Comparison of ENCODE assay signal across 8 cellular contexts in the genomic region with DNA sequence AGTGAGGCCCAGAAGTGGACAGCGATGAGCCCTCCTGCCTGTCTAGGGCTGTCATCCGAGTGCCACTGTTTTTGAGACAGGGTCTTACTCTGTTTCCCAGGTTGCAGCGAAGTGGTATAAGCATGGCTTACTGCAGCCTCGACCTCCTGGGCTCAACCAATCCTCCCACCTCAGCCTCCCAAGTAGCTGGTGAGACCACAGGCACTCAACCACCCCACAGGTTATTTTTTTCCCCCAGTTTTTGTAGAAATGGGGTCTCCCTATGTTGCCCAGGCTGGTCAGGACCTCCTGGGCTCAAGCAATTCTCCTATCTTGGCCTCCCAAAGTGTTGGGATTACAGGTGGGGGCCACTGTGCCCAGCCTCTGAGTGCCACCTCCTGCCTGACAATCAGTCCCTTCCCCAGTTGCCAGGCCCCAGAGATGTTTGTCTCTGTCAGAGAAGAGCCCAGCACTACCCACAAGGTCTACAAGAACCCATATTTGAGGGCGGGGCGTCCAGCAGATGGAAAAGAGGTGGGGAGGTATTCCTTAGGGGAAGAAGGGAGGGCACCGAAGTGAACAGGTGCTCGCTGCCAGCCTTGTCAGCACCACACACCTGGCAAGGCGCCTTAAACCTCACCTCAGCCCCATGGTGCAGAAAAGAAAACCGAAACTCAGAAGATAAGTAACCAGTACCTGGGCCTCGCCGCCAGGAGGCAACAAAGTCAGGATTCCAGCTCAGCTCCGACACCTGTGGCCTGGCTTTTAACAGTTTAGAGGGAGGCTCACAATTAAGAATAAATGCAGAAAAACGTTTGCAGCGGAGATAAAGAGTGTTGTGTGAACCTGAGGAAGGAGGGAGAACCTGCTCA.
A peak's percentile ranks its signal among the peaks of the same experiment; 100 is the strongest.
DNase-seq lines count a peak whose midpoint lies in the region; ATAC-seq, FAIRE-seq and TF ChIP-seq lines count a peak whose summit lies in the region.

No MANE protein-coding gene starts in this region.

- FAIRE-seq in K562 (lab: Jason Lieb, UNC), result peak; percentile 95

- H3K36me3 ChIP-seq in K562 (ENCODE audit: control insufficient read depth, insufficient read depth, low read length) (no peaks in the 10 kb centered on the region), sigmoid colon (no peaks in the 10 kb centered on the region)

- TF ChIP-seq RAD21 in K562 (CRISPR knock-in tag; conservative IDR thresholded peaks at IDR 0.05 in 1 of 2, IDR thresholded peaks at IDR 0.05 in 1 of 2), result peak; percentile 55 to 73

- H3K79me2 ChIP-seq in K562 (ENCODE audit: control insufficient read depth, insufficient read depth, low read length), result no peaks in the 10 kb centered on the region

- peak overlapping the region; percentile 71 for H3K4me2 ChIP-seq in K562 (ENCODE audit: insufficient read depth, low read length)

- CTCF ChIA-PET in K562 (lab: Yijun Ruan, JAX; ENCODE audit: low intra/inter-chr PET ratio), result interaction anchor here (1.0 to 1.6 kb wide), 3 partner anchors 12 to 327 kb away, joined by 3 to 5 read pairs (median 3); no protein-coding TSS in a partner anchor

- no peaks in the 10 kb centered on the region for H3K9me3 ChIP-seq in K562 (replicated peaks; ENCODE audit: control insufficient read depth, insufficient read depth, low read depth, low read length)
- H3K9me3 ChIP-seq in sigmoid colon, result no peaks in the 10 kb centered on the region

- in situ Hi-C loops in K562 (cut with MboI), result no loop called here

- H3K9me1 ChIP-seq in K562 (ENCODE audit: control insufficient read depth, insufficient read depth, low read length), result no peaks in the 10 kb centered on the region

- no peaks in the 10 kb centered on the region for H3K36me3 Mint-ChIP-seq in neural crest cell (ENCODE audit: low read depth)

- DNase-seq in GM12865 (ENCODE audit: low read depth) (peak; percentile 75), K562 (ENCODE audit: extremely low read depth in 1 of 4, low spot score in 3 of 4) (peak; percentile 66 to 76 (median 70)), neural crest cell (ENCODE audit: low read depth, low spot score) (no peak), sigmoid colon (no peak), NCI-H2227 treated with DMSO at 0.1 percent for 48 hours (lab: John Stamatoyannopoulos, UW) (no peak), cerebellar nuclear complex (lab: John Stamatoyannopoulos, UW) (no peak)

- H3K27ac ChIP-seq in K562 (ENCODE audit: extremely low read depth, low read depth, low read length) (no peak overlapping the region), sigmoid colon (no peak overlapping the region)

- H3K27me3 ChIP-seq in K562 (ENCODE audit: control insufficient read depth in 2 of 2, insufficient read depth in 2 of 2, low read length in 2 of 2) (peaks cover 0 to 33% of the 10 kb centered on the region in 2 experiments; a peak in 2 of 5 replicates), sigmoid colon (no peaks in the 10 kb centered on the region)

- peak overlapping the region; percentile 85 for H2AFZ ChIP-seq in K562 (ENCODE audit: low read depth, low read length)

- H3K4me1 ChIP-seq in K562 (replicated peaks in 1 of 2; ENCODE audit: control insufficient read depth in 2 of 2, insufficient read depth in 2 of 2, low read length in 2 of 2) (peaks cover 0 to 8% of the 10 kb centered on the region in 2 experiments; a peak in 2 of 5 replicates), sigmoid colon (peaks cover 0 to 3% (median 1%) of the 10 kb centered on the region in 4 donors)

- intact Hi-C loops in K562 (cut with micrococcal nuclease) (loop anchor here (10.0 kb wide), 1 partner anchor 873 kb away; no protein-coding TSS in a partner anchor), sigmoid colon (cut with DNase I) (no loop called here)

- no peaks in the 10 kb centered on the region for H3K27me3 Mint-ChIP-seq in neural crest cell (ENCODE audit: low read depth)

- TF ChIP-seq POLR2A in K562 (conservative IDR thresholded peaks at IDR 0.05) (no peak), sigmoid colon (IDR thresholded peaks at IDR 0.05) (no peak)

- H3K9me3 Mint-ChIP-seq in neural crest cell, result no peaks in the 10 kb centered on the region

- BruUV-seq in K562 (replicated peaks; lab: Mats Ljungman, UMichigan), result no TSS peak

- WGBS in K562 (ENCODE audit: insufficient coverage, low coverage, missing lambda C conversion rate), result 9% methylated on average over 15 of the region's 15 CpGs
- WGBS in sigmoid colon, 2 donors, result 41 to 67% methylated on average over 15 of the region's 15 CpGs

- H3K27ac Mint-ChIP-seq in neural crest cell (ENCODE audit: unreplicated experiment), result no peak overlapping the region

- H3K4me1 Mint-ChIP-seq in neural crest cell, result peaks cover 4% of the 10 kb centered on the region

- peak overlapping the region in 1 of 2 experiments; percentile 82; a peak in 1 of 4 replicates for H3K9ac ChIP-seq in K562 (ENCODE audit: insufficient read depth in 1 of 2, low read depth in 2 of 2, low read length in 2 of 2)

- no peak overlapping the region for H3K4me3 ChIP-seq in GM12865 (ENCODE audit: low read depth, low read length)
- H3K4me3 ChIP-seq in K562, result no peak overlapping the region
- no peak overlapping the region for H3K4me3 ChIP-seq in sigmoid colon

- POLR2A ChIA-PET in K562 (lab: Yijun Ruan, JAX), result no interaction called here

- TF ChIP-seq EP300 in K562 (IDR thresholded peaks at IDR 0.05; ENCODE audit: low read length) (no peak), sigmoid colon (IDR thresholded peaks at IDR 0.05) (no peak)

- ATAC-seq in K562 (peak; percentile 95), HG03039 (IDR thresholded peaks at IDR 0.05; ENCODE audit: unreplicated experiment) (no peak)

- no peaks in the 10 kb centered on the region for H4K20me1 ChIP-seq in K562 (replicated peaks; ENCODE audit: control insufficient read depth, insufficient read depth, low read length)

- peak; percentile 63 for TF ChIP-seq CTCF in GM12865 (IDR thresholded peaks at IDR 0.05; ENCODE audit: insufficient read depth, low read depth, low read length, missing control alignments)
- peak; percentile 30; the same call in 1 of the 2 replicates for TF ChIP-seq CTCF in LNCAP (IDR thresholded peaks at IDR 0.05)
- TF ChIP-seq CTCF in K562 (IDR thresholded peaks at IDR 0.05 in 2 of 3, conservative IDR thresholded peaks at IDR 0.05 in 1 of 3; ENCODE audit: insufficient read depth in 2 of 3, low read depth in 1 of 3, low read length in 3 of 3), result peak; percentile 83 to 89 (median 84)
- TF ChIP-seq CTCF in neural crest cell (conservative IDR thresholded peaks at IDR 0.05), result peak; percentile 53
- peak in 1 of 4 experiments; percentile 27 for TF ChIP-seq CTCF in sigmoid colon (IDR thresholded peaks at IDR 0.05)

- H3K4me3 Mint-ChIP-seq in neural crest cell, result no peak overlapping the region

TF ChIP-seq in K562, 482 proteins besides CTCF, POLR2A, EP300 and RAD21 (continues in another document):
- TF ChIP-seq TSC22D4 (tag; IDR thresholded peaks at IDR 0.05), result no peak
- TF ChIP-seq SREBF2 (CRISPR knock-in tag; IDR thresholded peaks at IDR 0.05), result no peak
- TF ChIP-seq MEIS2 (IDR thresholded peaks at IDR 0.05; ENCODE audit: partially characterized antibody), result no peak
- TF ChIP-seq, protein P1, sequence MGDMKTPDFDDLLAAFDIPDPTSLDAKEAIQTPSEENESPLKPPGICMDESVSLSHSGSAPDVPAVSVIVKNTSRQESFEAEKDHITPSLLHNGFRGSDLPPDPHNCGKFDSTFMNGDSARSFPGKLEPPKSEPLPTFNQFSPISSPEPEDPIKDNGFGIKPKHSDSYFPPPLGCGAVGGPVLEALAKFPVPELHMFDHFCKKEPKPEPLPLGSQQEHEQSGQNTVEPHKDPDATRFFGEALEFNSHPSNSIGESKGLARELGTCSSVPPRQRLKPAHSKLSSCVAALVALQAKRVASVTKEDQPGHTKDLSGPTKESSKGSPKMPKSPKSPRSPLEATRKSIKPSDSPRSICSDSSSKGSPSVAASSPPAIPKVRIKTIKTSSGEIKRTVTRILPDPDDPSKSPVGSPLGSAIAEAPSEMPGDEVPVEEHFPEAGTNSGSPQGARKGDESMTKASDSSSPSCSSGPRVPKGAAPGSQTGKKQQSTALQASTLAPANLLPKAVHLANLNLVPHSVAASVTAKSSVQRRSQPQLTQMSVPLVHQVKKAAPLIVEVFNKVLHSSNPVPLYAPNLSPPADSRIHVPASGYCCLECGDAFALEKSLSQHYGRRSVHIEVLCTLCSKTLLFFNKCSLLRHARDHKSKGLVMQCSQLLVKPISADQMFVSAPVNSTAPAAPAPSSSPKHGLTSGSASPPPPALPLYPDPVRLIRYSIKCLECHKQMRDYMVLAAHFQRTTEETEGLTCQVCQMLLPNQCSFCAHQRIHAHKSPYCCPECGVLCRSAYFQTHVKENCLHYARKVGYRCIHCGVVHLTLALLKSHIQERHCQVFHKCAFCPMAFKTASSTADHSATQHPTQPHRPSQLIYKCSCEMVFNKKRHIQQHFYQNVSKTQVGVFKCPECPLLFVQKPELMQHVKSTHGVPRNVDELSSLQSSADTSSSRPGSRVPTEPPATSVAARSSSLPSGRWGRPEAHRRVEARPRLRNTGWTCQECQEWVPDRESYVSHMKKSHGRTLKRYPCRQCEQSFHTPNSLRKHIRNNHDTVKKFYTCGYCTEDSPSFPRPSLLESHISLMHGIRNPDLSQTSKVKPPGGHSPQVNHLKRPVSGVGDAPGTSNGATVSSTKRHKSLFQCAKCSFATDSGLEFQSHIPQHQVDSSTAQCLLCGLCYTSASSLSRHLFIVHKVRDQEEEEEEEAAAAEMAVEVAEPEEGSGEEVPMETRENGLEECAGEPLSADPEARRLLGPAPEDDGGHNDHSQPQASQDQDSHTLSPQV (IDR thresholded peaks at IDR 0.05), result no peak
- TF ChIP-seq SRF (CRISPR knock-in tag; IDR thresholded peaks at IDR 0.05), result no peak
- TF ChIP-seq NR1H2 (CRISPR knock-in tag; IDR thresholded peaks at IDR 0.05), result no peak
- TF ChIP-seq ZNF707 (CRISPR knock-in tag; conservative IDR thresholded peaks at IDR 0.05), result no peak
- TF ChIP-seq, protein P2, sequence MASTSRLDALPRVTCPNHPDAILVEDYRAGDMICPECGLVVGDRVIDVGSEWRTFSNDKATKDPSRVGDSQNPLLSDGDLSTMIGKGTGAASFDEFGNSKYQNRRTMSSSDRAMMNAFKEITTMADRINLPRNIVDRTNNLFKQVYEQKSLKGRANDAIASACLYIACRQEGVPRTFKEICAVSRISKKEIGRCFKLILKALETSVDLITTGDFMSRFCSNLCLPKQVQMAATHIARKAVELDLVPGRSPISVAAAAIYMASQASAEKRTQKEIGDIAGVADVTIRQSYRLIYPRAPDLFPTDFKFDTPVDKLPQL (IDR thresholded peaks at IDR 0.05; ENCODE audit: extremely low read depth, insufficient read length), result no peak
- TF ChIP-seq, protein P3, sequence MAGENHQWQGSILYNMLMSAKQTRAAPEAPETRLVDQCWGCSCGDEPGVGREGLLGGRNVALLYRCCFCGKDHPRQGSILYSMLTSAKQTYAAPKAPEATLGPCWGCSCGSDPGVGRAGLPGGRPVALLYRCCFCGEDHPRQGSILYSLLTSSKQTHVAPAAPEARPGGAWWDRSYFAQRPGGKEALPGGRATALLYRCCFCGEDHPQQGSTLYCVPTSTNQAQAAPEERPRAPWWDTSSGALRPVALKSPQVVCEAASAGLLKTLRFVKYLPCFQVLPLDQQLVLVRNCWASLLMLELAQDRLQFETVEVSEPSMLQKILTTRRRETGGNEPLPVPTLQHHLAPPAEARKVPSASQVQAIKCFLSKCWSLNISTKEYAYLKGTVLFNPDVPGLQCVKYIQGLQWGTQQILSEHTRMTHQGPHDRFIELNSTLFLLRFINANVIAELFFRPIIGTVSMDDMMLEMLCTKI (IDR thresholded peaks at IDR 0.05; ENCODE audit: partially characterized antibody), result no peak

Comparison
In these comparisons a context has a peak if more than half of its experiments do, and no peak if none do; other contexts are left out.
1. DNase-seq: peak in GM12865 (single experiment) and K562 (4 of 4); none in neural crest cell (single experiment), sigmoid colon (single experiment), NCI-H2227 treated with DMSO at 0.1 percent for 48 hours (single experiment) and cerebellar nuclear complex (0 of 2).